15 cellular contexts compared by ENCODE assay signal in the genomic region with DNA sequence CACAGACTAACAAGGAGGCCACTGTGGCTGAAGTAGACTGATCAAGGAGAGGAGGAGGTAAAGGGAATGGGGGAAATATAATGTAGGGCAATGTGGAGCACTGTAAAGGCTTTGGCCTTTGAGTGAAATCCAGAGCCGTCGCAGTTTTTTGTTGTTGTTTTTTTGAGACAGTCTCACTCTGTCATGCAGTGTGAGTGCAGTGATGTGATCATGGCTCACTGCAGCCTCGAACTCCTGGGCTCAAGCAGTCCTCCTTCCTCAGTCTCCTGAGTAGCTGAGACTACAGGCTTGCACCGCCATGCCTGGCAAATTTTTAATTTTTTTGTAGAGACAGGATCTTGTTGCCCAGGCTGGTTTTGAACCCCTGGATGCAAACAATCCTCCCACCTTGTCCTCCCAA. TPM values are rescaled to one million over a fixed set of nuclear protein-coding genes. Genes with fewer than 3 reads are reported as not detected.
DNase-seq lines count a peak whose midpoint lies in the region; ATAC-seq, FAIRE-seq and TF ChIP-seq lines count a peak whose summit lies in the region.
"Had no signal": no experiment of that assay in that cellular context is flagged by ENCODE, and none has a peak within 500 bp of the region (broad histone marks: within the 10 kb centered on the region; RNA-seq: fewer than 3 reads in every experiment).

No MANE protein-coding gene starts in this region.

- intact Hi-C loops in activated CD4-positive, alpha-beta T cell treated with anti-CD3 and anti-CD28 coated beads, Interleukin-2, amount 10 ng/mL, durations not matched to agents 24 days and 14 days (cut with micrococcal nuclease) = loop anchor here (1.0 to 2.0 kb wide), 6 partner anchors 8 to 1305 kb away; no protein-coding TSS in a partner anchor
- intact Hi-C loops in activated T-helper 2 cell treated with anti-CD3 and anti-CD28 coated beads, Interferon-gamma antibody, Interleukin-2, Interleukin-4, amounts not matched to agents 10 μg/mL and 5 μg/mL and 100 μg/mL, durations not matched to agents 14 hours and 24 hours and 36 hours (cut with micrococcal nuclease) = loop anchor here (1.0 kb wide), 4 partner anchors 8 to 52 kb away; no protein-coding TSS in a partner anchor
- intact Hi-C loops in stomach (cut with DNase I; ENCODE audit: low total_unique reads) = no loop called here

- H3K4me1 ChIP-seq in keratinocyte (ENCODE audit: control insufficient read depth, extremely low read depth, insufficient read depth, low read length) (peaks cover 29% of the 10 kb centered on the region), stomach (peaks cover 31 to 85% (median 54%) of the 10 kb centered on the region in 4 donors)

- WGBS in stomach, 5 donors = 67 to 94% (median 68%) methylated on average over 4 of the region's 4 CpGs

- H4K20me1 ChIP-seq in keratinocyte (ENCODE audit: control insufficient read depth, extremely low read depth, insufficient read depth, low read length) = peaks cover 35% of the 10 kb centered on the region

- H3K4me3 ChIP-seq in keratinocyte (ENCODE audit: control insufficient read depth in 2 of 3, extremely low read depth in 1 of 3, insufficient read depth in 2 of 3, low read depth in 1 of 3, low read length in 3 of 3) (no peak overlapping the region), stomach (no peak overlapping the region), WERI-Rb-1 (ENCODE audit: low read depth, low read length) (no peak overlapping the region)
- H3K4me3 ChIP-seq: thoracic aorta had no signal

- H3K9me3 ChIP-seq in keratinocyte (ENCODE audit: control insufficient read depth, low read depth, low read length) (no peaks in the 10 kb centered on the region), stomach (no peaks in the 10 kb centered on the region), WERI-Rb-1 (ENCODE audit: severe bottlenecking) (no peaks in the 10 kb centered on the region)
- H3K9me3 ChIP-seq: thoracic aorta had no signal

- H3K79me2 ChIP-seq in keratinocyte (ENCODE audit: control insufficient read depth, insufficient read depth, low read length) = peaks cover 96% of the 10 kb centered on the region

- TF ChIP-seq EP300 in stomach (IDR thresholded peaks at IDR 0.05) = no peak

- H3K9ac ChIP-seq in keratinocyte (ENCODE audit: control insufficient read depth, extremely low read depth, insufficient read depth, low read length) = no peak overlapping the region

- H3K27me3 ChIP-seq in keratinocyte (ENCODE audit: control insufficient read depth, extremely low read depth, insufficient read depth, low read length) (no peaks in the 10 kb centered on the region), stomach (no peaks in the 10 kb centered on the region), WERI-Rb-1 (ENCODE audit: insufficient read depth, low read depth, severe bottlenecking) (no peaks in the 10 kb centered on the region)

- no peak overlapping the region for H2AFZ ChIP-seq in keratinocyte (ENCODE audit: control insufficient read depth, low read length)

- H3K27ac ChIP-seq in keratinocyte (ENCODE audit: control insufficient read depth, insufficient read depth, low read length) (peak overlapping the region; percentile 72), stomach (peak overlapping the region in 2 of 5 donors; percentile 19 to 21), WERI-Rb-1 (no peak overlapping the region)
- H3K27ac ChIP-seq: thoracic aorta had no signal

- peaks cover 26% of the 10 kb centered on the region for H3K36me3 Mint-ChIP-seq in activated CD4-positive, alpha-beta T cell treated with anti-CD3 and anti-CD28 coated beads, Interleukin-2, amount 10 ng/mL, durations not matched to agents 24 days and 14 days (ENCODE audit: low read depth)
- peaks cover 54% of the 10 kb centered on the region for H3K36me3 Mint-ChIP-seq in activated T-helper 2 cell treated with anti-CD3 and anti-CD28 coated beads, Interferon-gamma antibody, Interleukin-2, Interleukin-4, amounts not matched to agents 10 μg/mL and 5 μg/mL and 100 μg/mL, durations not matched to agents 14 hours and 24 hours and 36 hours (ENCODE audit: low read depth)
- H3K36me3 Mint-ChIP-seq in stimulated activated memory B cell treated with anti-CD40 and anti-IgM and Interleukin-4, amounts not matched to agents 10 μg/mL and 1 μg/mL and 100 μg/mL, for 72 hours = peaks cover 21% of the 10 kb centered on the region

- no peaks in the 10 kb centered on the region for H3K27me3 Mint-ChIP-seq in activated CD4-positive, alpha-beta T cell treated with anti-CD3 and anti-CD28 coated beads, Interleukin-2, amount 10 ng/mL, durations not matched to agents 24 days and 14 days
- no peaks in the 10 kb centered on the region for H3K27me3 Mint-ChIP-seq in activated T-helper 2 cell treated with anti-CD3 and anti-CD28 coated beads, Interferon-gamma antibody, Interleukin-2, Interleukin-4, amounts not matched to agents 10 μg/mL and 5 μg/mL and 100 μg/mL, durations not matched to agents 14 hours and 24 hours and 36 hours (ENCODE audit: low read depth)
- H3K27me3 Mint-ChIP-seq in stimulated activated memory B cell treated with anti-CD40 and anti-IgM and Interleukin-4, amounts not matched to agents 10 μg/mL and 1 μg/mL and 100 μg/mL, for 72 hours = no peaks in the 10 kb centered on the region
- H3K27me3 Mint-ChIP-seq: dendritic cell treated with granulocyte-macrophage colony-stimulating factor and Interleukin-4, amounts not matched to agents 40 ng/mL and 50 ng/mL, for 4 days had no signal

- H3K36me3 ChIP-seq in keratinocyte (ENCODE audit: control insufficient read depth in 2 of 2, extremely low read depth in 1 of 2, insufficient read depth in 2 of 2, low read length in 2 of 2) (no peaks in the 10 kb centered on the region), stomach (peaks cover 0 to 7% (median 0%) of the 10 kb centered on the region in 4 donors), WERI-Rb-1 (peaks cover 7% of the 10 kb centered on the region)
- H3K36me3 ChIP-seq: thoracic aorta had no signal

- no peaks in the 10 kb centered on the region for H3K9me3 Mint-ChIP-seq in activated CD4-positive, alpha-beta T cell treated with anti-CD3 and anti-CD28 coated beads, Interleukin-2, amount 10 ng/mL, durations not matched to agents 24 days and 14 days
- H3K9me3 Mint-ChIP-seq in activated T-helper 2 cell treated with anti-CD3 and anti-CD28 coated beads, Interferon-gamma antibody, Interleukin-2, Interleukin-4, amounts not matched to agents 10 μg/mL and 5 μg/mL and 100 μg/mL, durations not matched to agents 14 hours and 24 hours and 36 hours = no peaks in the 10 kb centered on the region
- no peaks in the 10 kb centered on the region for H3K9me3 Mint-ChIP-seq in stimulated activated memory B cell treated with anti-CD40 and anti-IgM and Interleukin-4, amounts not matched to agents 10 μg/mL and 1 μg/mL and 100 μg/mL, for 72 hours
- H3K9me3 Mint-ChIP-seq: dendritic cell treated with granulocyte-macrophage colony-stimulating factor and Interleukin-4, amounts not matched to agents 40 ng/mL and 50 ng/mL, for 4 days had no signal

- DNase-seq in activated CD4-positive, alpha-beta T cell treated with anti-CD3 and anti-CD28 coated beads, Interleukin-2, amount 10 ng/mL, durations not matched to agents 24 days and 14 days = no peak
- DNase-seq in activated CD4-positive, alpha-beta T cell treated with anti-CD3 and anti-CD28 coated beads for 48 hours = no peak
- DNase-seq in activated T-helper 2 cell treated with anti-CD3 and anti-CD28 coated beads, Interferon-gamma antibody, Interleukin-2, Interleukin-4, amounts not matched to agents 10 μg/mL and 5 μg/mL and 100 μg/mL, durations not matched to agents 14 hours and 24 hours and 36 hours (ENCODE audit: low spot score) = no peak
- DNase-seq in keratinocyte (ENCODE audit: low read depth, low spot score) (no peak), stomach (no peak), OCI-M1 (lab: John Stamatoyannopoulos, UW) (no peak), WERI-Rb-1 (no peak)
- DNase-seq: activated CD4-positive, CD25-positive, alpha-beta regulatory T cell treated with anti-CD3 and anti-CD28 coated beads, Interleukin-2, amount 50 U/mL, for 72 hours; activated naive CD4-positive, alpha-beta T cell treated with anti-CD3 and anti-CD28 coated beads, Interleukin-2, amount 50 U/mL, for 16 hours; NCI-H2171; right cardiac atrium had no signal

- TF ChIP-seq CTCF in keratinocyte (optimal IDR thresholded peaks at IDR 0.05 in 1 of 3, IDR thresholded peaks at IDR 0.05 in 1 of 3, conservative IDR thresholded peaks at IDR 0.05 in 1 of 3; ENCODE audit: extremely low read depth in 1 of 3, insufficient read depth in 2 of 3, low read length in 3 of 3) (no peak), stomach (IDR thresholded peaks at IDR 0.05) (no peak), WERI-Rb-1 (IDR thresholded peaks at IDR 0.05; ENCODE audit: low read depth, low read length) (no peak)

- H3K4me3 Mint-ChIP-seq in activated CD4-positive, alpha-beta T cell treated with anti-CD3 and anti-CD28 coated beads, Interleukin-2, amount 10 ng/mL, durations not matched to agents 24 days and 14 days = peak overlapping the region; percentile 15
- no peak overlapping the region for H3K4me3 Mint-ChIP-seq in activated T-helper 2 cell treated with anti-CD3 and anti-CD28 coated beads, Interferon-gamma antibody, Interleukin-2, Interleukin-4, amounts not matched to agents 10 μg/mL and 5 μg/mL and 100 μg/mL, durations not matched to agents 14 hours and 24 hours and 36 hours (ENCODE audit: low read depth)
- H3K4me3 Mint-ChIP-seq in stimulated activated memory B cell treated with anti-CD40 and anti-IgM and Interleukin-4, amounts not matched to agents 10 μg/mL and 1 μg/mL and 100 μg/mL, for 72 hours = no peak overlapping the region
- H3K4me3 Mint-ChIP-seq: dendritic cell treated with granulocyte-macrophage colony-stimulating factor and Interleukin-4, amounts not matched to agents 40 ng/mL and 50 ng/mL, for 4 days had no signal

- FAIRE-seq in keratinocyte (lab: Jason Lieb, UNC) = no peak

- H3K4me1 Mint-ChIP-seq in activated CD4-positive, alpha-beta T cell treated with anti-CD3 and anti-CD28 coated beads, Interleukin-2, amount 10 ng/mL, durations not matched to agents 24 days and 14 days = peaks cover 47% of the 10 kb centered on the region
- peaks cover 58% of the 10 kb centered on the region for H3K4me1 Mint-ChIP-seq in activated T-helper 2 cell treated with anti-CD3 and anti-CD28 coated beads, Interferon-gamma antibody, Interleukin-2, Interleukin-4, amounts not matched to agents 10 μg/mL and 5 μg/mL and 100 μg/mL, durations not matched to agents 14 hours and 24 hours and 36 hours (ENCODE audit: low read depth)
- peaks cover 78% of the 10 kb centered on the region for H3K4me1 Mint-ChIP-seq in stimulated activated memory B cell treated with anti-CD40 and anti-IgM and Interleukin-4, amounts not matched to agents 10 μg/mL and 1 μg/mL and 100 μg/mL, for 72 hours

- dilution Hi-C loops in keratinocyte (cut with MboI; ENCODE audit: extremely low pct_ligation_motif_present, low sequenced_read_pairs) = no loop called here

- ATAC-seq in stimulated activated memory B cell treated with anti-CD40 and anti-IgM and Interleukin-4, amounts not matched to agents 10 μg/mL and 1 μg/mL and 100 μg/mL, for 72 hours = no peak
- ATAC-seq: HCT116 had no signal

- peak overlapping the region; percentile 49 for H3K27ac Mint-ChIP-seq in activated CD4-positive, alpha-beta T cell treated with anti-CD3 and anti-CD28 coated beads, Interleukin-2, amount 10 ng/mL, durations not matched to agents 24 days and 14 days
- peak overlapping the region; percentile 61 for H3K27ac Mint-ChIP-seq in activated T-helper 2 cell treated with anti-CD3 and anti-CD28 coated beads, Interferon-gamma antibody, Interleukin-2, Interleukin-4, amounts not matched to agents 10 μg/mL and 5 μg/mL and 100 μg/mL, durations not matched to agents 14 hours and 24 hours and 36 hours
- H3K27ac Mint-ChIP-seq in stimulated activated memory B cell treated with anti-CD40 and anti-IgM and Interleukin-4, amounts not matched to agents 10 μg/mL and 1 μg/mL and 100 μg/mL, for 72 hours = peak overlapping the region; percentile 2
- H3K27ac Mint-ChIP-seq: dendritic cell treated with granulocyte-macrophage colony-stimulating factor and Interleukin-4, amounts not matched to agents 40 ng/mL and 50 ng/mL, for 4 days had no signal

- H3K4me2 ChIP-seq in keratinocyte (ENCODE audit: control insufficient read depth, extremely low read depth, insufficient read depth, low read depth, low read length) = peak overlapping the region; percentile 48

- peaks cover 6% of the 10 kb centered on the region for H3K9me1 ChIP-seq in keratinocyte (ENCODE audit: control insufficient read depth, extremely low read depth, insufficient read depth, low read length)

- TF ChIP-seq POLR2A in stomach (IDR thresholded peaks at IDR 0.05) = no peak

RNA-seq across cellular contexts. Expression of a gene that starts 32.2 kb away (rescaled TPM):
- 105 and 107 TPM in 2 replicates for total RNA-seq in activated CD4-positive, alpha-beta T cell treated with anti-CD3 and anti-CD28 coated beads, Interleukin-2, amount 10 ng/mL, durations not matched to agents 24 days and 14 days
- 105 and 111 TPM in 2 replicates for total RNA-seq in activated T-helper 2 cell treated with anti-CD3 and anti-CD28 coated beads, Interferon-gamma antibody, Interleukin-2, Interleukin-4, amounts not matched to agents 10 μg/mL and 5 μg/mL and 100 μg/mL, durations not matched to agents 14 hours and 24 hours and 36 hours
- polyA plus RNA-seq in keratinocyte = 19.2 to 46.6 TPM (median 19.3 TPM) in 3 replicates
- polyA plus RNA-seq in keratinocyte (2011; ENCODE audit: low read depth) = 46.7 TPM
- polyA plus RNA-seq in keratinocyte (2011; cell fraction: cytosol; rRNA removed) = 13.0 and 24.2 TPM in 2 replicates
- polyA plus RNA-seq in keratinocyte (2011; cell fraction: nucleus; rRNA removed) = 19.5 and 26.1 TPM in 2 replicates
- 25.6 and 32.0 TPM in 2 replicates for polyA plus RNA-seq in keratinocyte (2012; ENCODE audit: low replicate concordance)
- 0.72 to 21.5 TPM (median 8.9 TPM) in 3 replicates for polyA minus RNA-seq in keratinocyte
- 11.3 TPM for polyA minus RNA-seq in keratinocyte (2011; cell fraction: cytosol; rRNA and poly(A)+ RNA removed)
- polyA minus RNA-seq in keratinocyte (2011; cell fraction: nucleus; rRNA and poly(A)+ RNA removed) = 10.2 and 26.3 TPM in 2 replicates
- total RNA-seq in stomach = 100 to 1,000 TPM in 1 of 5 donors, 10 to 100 TPM in 4; 12.8 to 100 (median 31.4) TPM
- polyA plus RNA-seq in stomach = 10 to 100 TPM; 10.7 to 25.8 (median 16.7) TPM

RNA-seq across cellular contexts. Expression of a gene that starts 32.7 kb away (rescaled TPM):
- 7.2 and 7.8 TPM in 2 replicates for total RNA-seq in activated CD4-positive, alpha-beta T cell treated with anti-CD3 and anti-CD28 coated beads, Interleukin-2, amount 10 ng/mL, durations not matched to agents 24 days and 14 days
- total RNA-seq in activated T-helper 2 cell treated with anti-CD3 and anti-CD28 coated beads, Interferon-gamma antibody, Interleukin-2, Interleukin-4, amounts not matched to agents 10 μg/mL and 5 μg/mL and 100 μg/mL, durations not matched to agents 14 hours and 24 hours and 36 hours = 8.6 and 8.8 TPM in 2 replicates
- 1.0 to 4.0 TPM (median 2.9 TPM) in 3 replicates for polyA plus RNA-seq in keratinocyte
- 1.1 TPM for polyA plus RNA-seq in keratinocyte (2011; ENCODE audit: low read depth)
- polyA plus RNA-seq in keratinocyte (2011; cell fraction: cytosol; rRNA removed) = 0.09 TPM in 1 of 2 replicates, not detected in the other
- 6.9 and 9.9 TPM in 2 replicates for polyA plus RNA-seq in keratinocyte (2011; cell fraction: nucleus; rRNA removed)
- polyA plus RNA-seq in keratinocyte (2012; ENCODE audit: low replicate concordance) = 0.79 and 1.5 TPM in 2 replicates
- polyA minus RNA-seq in keratinocyte = 0.43 to 10.7 TPM (median 9.0 TPM) in 3 replicates
- polyA minus RNA-seq in keratinocyte (2011; cell fraction: cytosol; rRNA and poly(A)+ RNA removed) = not detected
- polyA minus RNA-seq in keratinocyte (2011; cell fraction: nucleus; rRNA and poly(A)+ RNA removed) = 6.6 and 11.6 TPM in 2 replicates
- total RNA-seq in stomach = 10 to 100 TPM in 2 of 5 donors, 1 to 10 TPM in 2, not detected in 1; 1.4 to 28.1 (median 13.3) TPM
- under 1 TPM in 2 of 3 donors, not detected in 1; 0.19 to 0.28 TPM for polyA plus RNA-seq in stomach

Comparison
In these comparisons a context has a peak if more than half of its experiments do, and no peak if none do; other contexts are left out.
1. H3K27ac Mint-ChIP-seq: peak in every context shown above with its lines; median percentile 61 in activated T-helper 2 cell treated with anti-CD3 and anti-CD28 coated beads, Interferon-gamma antibody, Interleukin-2, Interleukin-4, amounts not matched to agents 10 μg/mL and 5 μg/mL and 100 μg/mL, durations not matched to agents 14 hours and 24 hours and 36 hours; 49 in activated CD4-positive, alpha-beta T cell treated with anti-CD3 and anti-CD28 coated beads, Interleukin-2, amount 10 ng/mL, durations not matched to agents 24 days and 14 days; 2 in stimulated activated memory B cell treated with anti-CD40 and anti-IgM and Interleukin-4, amounts not matched to agents 10 μg/mL and 1 μg/mL and 100 μg/mL, for 72 hours.